ENCODE assay signal across 9 cellular contexts in genomic region chr17:35242158-35242804, GRCh38. TPM values are rescaled to one million over a fixed set of nuclear protein-coding genes. Genes with fewer than 3 reads are reported as not detected.
A peak's percentile ranks its signal among the peaks of the same experiment; 100 is the strongest.
DNase-seq lines count a peak whose midpoint lies in the region; ATAC-seq and TF ChIP-seq lines count a peak whose summit lies in the region.
"Had no signal": no experiment of that assay in that cellular context is flagged by ENCODE, and none has a peak within 500 bp of the region (broad histone marks: within the 10 kb centered on the region; RNA-seq: fewer than 3 reads in every experiment).

No MANE protein-coding gene starts in this region.

- no peaks in the 10 kb centered on the region for H3K9me2 ChIP-seq in OCI-LY7 (ENCODE audit: insufficient read depth, low read length)

- H3K4me2 ChIP-seq in OCI-LY7 (ENCODE audit: low read length): peak overlapping the region; percentile 87

- H3K36me3 Mint-ChIP-seq in CD4-positive, CD25-positive, alpha-beta regulatory T cell: peaks cover 62% of the 10 kb centered on the region
- H3K36me3 Mint-ChIP-seq in activated T-helper 1 cell treated with anti-CD3 and anti-CD28 coated beads, Interleukin-12 subunit alpha, Interleukin-12 subunit beta, Interleukin-2, Interleukin-4 antibody, amounts not matched to agents 30 ng/mL and 10 ng/mL and 1 ng/mL, durations not matched to agents 14 hours and 24 hours and 36 hours (ENCODE audit: low read depth): peaks cover 21% of the 10 kb centered on the region

- H4K20me1 ChIP-seq in OCI-LY7 (ENCODE audit: insufficient read depth, low read length): no peaks in the 10 kb centered on the region

- peaks cover 27 to 42% (median 37%) of the 10 kb centered on the region in 4 donors for H3K4me1 Mint-ChIP-seq in CD4-positive, CD25-positive, alpha-beta regulatory T cell
- H3K4me1 Mint-ChIP-seq in activated T-helper 1 cell treated with anti-CD3 and anti-CD28 coated beads, Interleukin-12 subunit alpha, Interleukin-12 subunit beta, Interleukin-2, Interleukin-4 antibody, amounts not matched to agents 30 ng/mL and 10 ng/mL and 1 ng/mL, durations not matched to agents 14 hours and 24 hours and 36 hours (ENCODE audit: low read depth): peaks cover 77% of the 10 kb centered on the region

- peak overlapping the region; percentile 98 to 100 (median 99) for H3K4me3 Mint-ChIP-seq in CD4-positive, CD25-positive, alpha-beta regulatory T cell
- H3K4me3 Mint-ChIP-seq in activated T-helper 1 cell treated with anti-CD3 and anti-CD28 coated beads, Interleukin-12 subunit alpha, Interleukin-12 subunit beta, Interleukin-2, Interleukin-4 antibody, amounts not matched to agents 30 ng/mL and 10 ng/mL and 1 ng/mL, durations not matched to agents 14 hours and 24 hours and 36 hours: peak overlapping the region; percentile 96

- peak overlapping the region; percentile 96 for H3K27ac ChIP-seq in CD4-positive, CD25-positive, alpha-beta regulatory T cell (ENCODE audit: insufficient read depth, low read length, poor library complexity, severe bottlenecking)
- peak overlapping the region; percentile 8 for H3K27ac ChIP-seq in OCI-LY7 (ENCODE audit: low read depth, low read length, poor library complexity, severe bottlenecking)
- peak overlapping the region; percentile 82 for H3K27ac ChIP-seq in neutrophil
- H3K27ac ChIP-seq in thoracic aorta: peak overlapping the region; percentile 94 to 96

- peak overlapping the region; percentile 97 for H2AFZ ChIP-seq in OCI-LY7 (ENCODE audit: low read length)

- H3K27me3 ChIP-seq in CD4-positive, CD25-positive, alpha-beta regulatory T cell (ENCODE audit: control insufficient read depth, insufficient read depth, low read length): no peaks in the 10 kb centered on the region
- peaks cover 79% of the 10 kb centered on the region for H3K27me3 ChIP-seq in neutrophil
- H3K27me3 ChIP-seq in thoracic aorta (replicated peaks; ENCODE audit: insufficient read depth): no peaks in the 10 kb centered on the region

- peaks cover 0 to 5% (median 0%) of the 10 kb centered on the region in 7 donors for H3K9me3 Mint-ChIP-seq in CD4-positive, CD25-positive, alpha-beta regulatory T cell
- H3K9me3 Mint-ChIP-seq in activated T-helper 1 cell treated with anti-CD3 and anti-CD28 coated beads, Interleukin-12 subunit alpha, Interleukin-12 subunit beta, Interleukin-2, Interleukin-4 antibody, amounts not matched to agents 30 ng/mL and 10 ng/mL and 1 ng/mL, durations not matched to agents 14 hours and 24 hours and 36 hours: no peaks in the 10 kb centered on the region

- POLR2A ChIA-PET in OCI-LY7 (lab: Charles Lee): interaction anchor here (0.5 to 0.6 kb wide), 2 partner anchors 73 to 116 kb away, joined by 3 to 4 read pairs; no protein-coding TSS in a partner anchor

- peaks cover 6% of the 10 kb centered on the region for H3K36me3 ChIP-seq in CD4-positive, CD25-positive, alpha-beta regulatory T cell (ENCODE audit: control insufficient read depth, insufficient read depth, low read length)
- H3K36me3 ChIP-seq in OCI-LY7 (ENCODE audit: insufficient read depth, low read length) (no peaks in the 10 kb centered on the region), neutrophil (no peaks in the 10 kb centered on the region), thoracic aorta (no peaks in the 10 kb centered on the region)

- H3K9me3 ChIP-seq in CD4-positive, CD25-positive, alpha-beta regulatory T cell (ENCODE audit: control insufficient read depth in 2 of 2, low read length in 2 of 2): no peaks in the 10 kb centered on the region
- H3K9me3 ChIP-seq in OCI-LY7 (ENCODE audit: low read length): no peaks in the 10 kb centered on the region
- H3K9me3 ChIP-seq in neutrophil: no peaks in the 10 kb centered on the region
- H3K9me3 ChIP-seq in thoracic aorta: no peaks in the 10 kb centered on the region

- BruUV-seq in OCI-LY7 (replicated peaks; lab: Mats Ljungman, UMichigan): TSS peak; percentile 96

- H3K4me3 ChIP-seq in CD4-positive, CD25-positive, alpha-beta regulatory T cell (ENCODE audit: low read depth, low read length): peak overlapping the region; percentile 93
- H3K4me3 ChIP-seq in OCI-LY7 (ENCODE audit: low read depth, low read length, poor library complexity, severe bottlenecking) (peak overlapping the region; percentile 75), foreskin fibroblast (ENCODE audit: low read depth in 1 of 2, low read length in 2 of 2) (peak overlapping the region; percentile 73 to 85), neutrophil (ENCODE audit: low read depth in 1 of 2, low read length in 1 of 2) (peak overlapping the region; percentile 74 to 82), thoracic aorta (peak overlapping the region; percentile 94)

- peaks cover 67% of the 10 kb centered on the region for H3K4me1 ChIP-seq in CD4-positive, CD25-positive, alpha-beta regulatory T cell (ENCODE audit: control insufficient read depth, insufficient read depth, low read length, poor library complexity, severe bottlenecking)
- H3K4me1 ChIP-seq in OCI-LY7 (ENCODE audit: insufficient read depth, low read length, poor library complexity, severe bottlenecking) (peaks cover 26% of the 10 kb centered on the region), neutrophil (ENCODE audit: control insufficient read depth in 1 of 2, insufficient read depth in 1 of 2, low read depth in 1 of 2, low read length in 1 of 2) (peaks cover 17 to 27% of the 10 kb centered on the region in 2 experiments), thoracic aorta (ENCODE audit: control insufficient read depth in 1 of 2, low read depth in 2 of 2) (peaks cover 8 to 31% of the 10 kb centered on the region in 2 donors)

- peak; percentile 66 to 69 for ATAC-seq in CD4-positive, CD25-positive, alpha-beta regulatory T cell (ENCODE audit: low read depth in 2 of 2)
- ATAC-seq in GM19455 (IDR thresholded peaks at IDR 0.05; ENCODE audit: unreplicated experiment): peak; percentile 76
- ATAC-seq in thoracic aorta (ENCODE audit: insufficient number of reproducible peaks, low FRiP score, low read depth): no peak

- peak overlapping the region; percentile 97 to 99 (median 99) for H3K27ac Mint-ChIP-seq in CD4-positive, CD25-positive, alpha-beta regulatory T cell
- peak overlapping the region; percentile 96 for H3K27ac Mint-ChIP-seq in activated T-helper 1 cell treated with anti-CD3 and anti-CD28 coated beads, Interleukin-12 subunit alpha, Interleukin-12 subunit beta, Interleukin-2, Interleukin-4 antibody, amounts not matched to agents 30 ng/mL and 10 ng/mL and 1 ng/mL, durations not matched to agents 14 hours and 24 hours and 36 hours

- no peaks in the 10 kb centered on the region for H3K79me2 ChIP-seq in OCI-LY7 (ENCODE audit: insufficient read depth, low read depth, low read length)

- TF ChIP-seq CTCF in OCI-LY7 (conservative IDR thresholded peaks at IDR 0.05; ENCODE audit: low read length) (peak; percentile 47; the same call in 1 of the 2 replicates), foreskin fibroblast (IDR thresholded peaks at IDR 0.05; ENCODE audit: low read depth, low read length) (peak; percentile 8), neutrophil (IDR thresholded peaks at IDR 0.05) (no peak), thoracic aorta (IDR thresholded peaks at IDR 0.05) (peak; percentile 25)

- peak; percentile 79 to 96 (median 90) for DNase-seq in CD4-positive, CD25-positive, alpha-beta regulatory T cell
- DNase-seq in HT-29 (ENCODE audit: low spot score) (peak; percentile 92), OCI-LY7 (ENCODE audit: low spot score) (peak; percentile 57), foreskin fibroblast (peak; percentile 17 to 71), thoracic aorta (ENCODE audit: low spot score) (no peak)
- DNase-seq in activated T-helper 1 cell treated with anti-CD3 and anti-CD28 coated beads, Interleukin-12 subunit alpha, Interleukin-12 subunit beta, Interleukin-2, Interleukin-4 antibody, amounts not matched to agents 30 ng/mL and 10 ng/mL and 1 ng/mL, durations not matched to agents 14 hours and 24 hours and 36 hours (ENCODE audit: low spot score): peak; percentile 81

- peaks cover 10% of the 10 kb centered on the region for H3K27me3 Mint-ChIP-seq in CD4-positive, CD25-positive, alpha-beta regulatory T cell
- no peaks in the 10 kb centered on the region for H3K27me3 Mint-ChIP-seq in activated T-helper 1 cell treated with anti-CD3 and anti-CD28 coated beads, Interleukin-12 subunit alpha, Interleukin-12 subunit beta, Interleukin-2, Interleukin-4 antibody, amounts not matched to agents 30 ng/mL and 10 ng/mL and 1 ng/mL, durations not matched to agents 14 hours and 24 hours and 36 hours (ENCODE audit: insufficient read depth)

- CTCF ChIA-PET in OCI-LY7 (lab: Charles Lee; ENCODE audit: unreplicated experiment): no interaction called here

- intact Hi-C loops in OCI-LY7 (cut with micrococcal nuclease; ENCODE audit: unreplicated experiment): loop anchor here (2.0 kb wide), 1 partner anchor 99 kb away; the partner anchor contains the start of gene NLE1
- intact Hi-C loops in activated T-helper 1 cell treated with anti-CD3 and anti-CD28 coated beads, Interleukin-12 subunit alpha, Interleukin-12 subunit beta, Interleukin-2, Interleukin-4 antibody, amounts not matched to agents 30 ng/mL and 10 ng/mL and 1 ng/mL, durations not matched to agents 14 hours and 24 hours and 36 hours (cut with micrococcal nuclease): loop anchor here (1.0 to 10.0 kb wide), 12 partner anchors 28 to 565 kb away; partner anchors contain the start of genes AP2B1, CCT6B, NLE1 and PEX12

RNA-seq across cellular contexts. Expression of gene SLFN5, which starts 0.6 kb away (rescaled TPM):
- 221 TPM for total RNA-seq in CD4-positive, CD25-positive, alpha-beta regulatory T cell
- polyA plus RNA-seq in CD4-positive, CD25-positive, alpha-beta regulatory T cell: 100 to 1,000 TPM; 122 to 219 (median 162) TPM
- 2.0 and 3.8 TPM in 2 replicates for total RNA-seq in HT-29 (2014; rRNA removed; shearing (Covaris generic))
- total RNA-seq in OCI-LY7 (2014; rRNA removed; shearing (Covaris generic)): 0.10 and 0.38 TPM in 2 replicates
- total RNA-seq in OCI-LY7 (2022) (1.1 and 1.3 TPM in 2 replicates), thoracic aorta (10 to 100 TPM; 19.0 to 23.8 TPM)
- total RNA-seq in activated T-helper 1 cell treated with anti-CD3 and anti-CD28 coated beads, Interleukin-12 subunit alpha, Interleukin-12 subunit beta, Interleukin-2, Interleukin-4 antibody, amounts not matched to agents 30 ng/mL and 10 ng/mL and 1 ng/mL, durations not matched to agents 14 hours and 24 hours and 36 hours: 10.4 and 11.0 TPM in 2 replicates

RNA-seq across cellular contexts. Expression of gene SLC35G3, which starts 48.1 kb away (rescaled TPM):
- total RNA-seq in CD4-positive, CD25-positive, alpha-beta regulatory T cell: not detected
- polyA plus RNA-seq in CD4-positive, CD25-positive, alpha-beta regulatory T cell: under 1 TPM; 0.08 to 0.19 (median 0.13) TPM
- not detected in 2 replicates for total RNA-seq in HT-29 (2014; rRNA removed; shearing (Covaris generic))
- total RNA-seq in OCI-LY7 (2014; rRNA removed; shearing (Covaris generic)): not detected in 2 replicates
- total RNA-seq in OCI-LY7 (2022): not detected in 2 replicates
- not detected in 2 replicates for total RNA-seq in activated T-helper 1 cell treated with anti-CD3 and anti-CD28 coated beads, Interleukin-12 subunit alpha, Interleukin-12 subunit beta, Interleukin-2, Interleukin-4 antibody, amounts not matched to agents 30 ng/mL and 10 ng/mL and 1 ng/mL, durations not matched to agents 14 hours and 24 hours and 36 hours
- total RNA-seq in thoracic aorta: not detected
- total RNA-seq: T-helper 1 cell treated with Interleukin-12 subunit alpha and Interleukin-12 subunit beta and Interleukin-4 antibody, amounts not matched to agents 30 ng/mL and 1 ng/mL, for 36 hours had no signal

Comparison
In these comparisons a context has a peak if more than half of its experiments do, and no peak if none do; other contexts are left out.
1. H3K27ac ChIP-seq: peak in every context shown above with its lines; median percentile 96 in CD4-positive, CD25-positive, alpha-beta regulatory T cell; 95 in thoracic aorta; 82 in neutrophil; 8 in OCI-LY7.